28 cellular contexts compared by ENCODE assay signal in genomic region chr20:60006261-60006660, GRCh38. TPM values are rescaled to one million over a fixed set of nuclear protein-coding genes. Genes with fewer than 3 reads are reported as not detected.
"Had no signal": no experiment of that assay in that cellular context is flagged by ENCODE, and none has a peak within 500 bp of the region (broad histone marks: within the 10 kb centered on the region; RNA-seq: fewer than 3 reads in every experiment).

No MANE protein-coding gene starts in this region.

- H3K27me3 Mint-ChIP-seq: activated B cell treated with CpG ODN at 0.5 μM for 24 hours; activated naive CD8-positive, alpha-beta T cell; T-helper 17 cell had no signal

- H3K27ac Mint-ChIP-seq: activated B cell treated with CpG ODN at 0.5 μM for 24 hours; activated CD8-positive, alpha-beta T cell treated with anti-CD3 and anti-CD28 coated beads for 36 hours; activated naive CD4-positive, alpha-beta T cell treated with anti-CD3 and anti-CD28 coated beads for 36 hours; activated naive CD8-positive, alpha-beta T cell; activated T-helper 1 cell treated with anti-CD3 and anti-CD28 coated beads, Interleukin-12 subunit alpha, Interleukin-12 subunit beta, Interleukin-2, Interleukin-4 antibody, amounts not matched to agents 30 ng/mL and 10 ng/mL and 1 ng/mL, durations not matched to agents 14 hours and 24 hours and 36 hours; activated T-helper 2 cell treated with anti-CD3 and anti-CD28 coated beads, Interferon-gamma antibody, Interleukin-2, Interleukin-4, amounts not matched to agents 10 μg/mL and 5 μg/mL and 100 μg/mL, durations not matched to agents 14 hours and 24 hours and 36 hours; T-helper 17 cell; T-helper 2 cell treated with Interferon-gamma antibody and Interleukin-4, amounts not matched to agents 5 μg/mL and 100 μg/mL, for 36 hours had no signal

- H3K4me1 Mint-ChIP-seq: activated B cell treated with CpG ODN at 0.5 μM for 24 hours had no signal

- H3K9me3 Mint-ChIP-seq: activated B cell treated with CpG ODN at 0.5 μM for 24 hours; activated CD8-positive, alpha-beta T cell treated with anti-CD3 and anti-CD28 coated beads for 36 hours; activated naive CD4-positive, alpha-beta T cell treated with anti-CD3 and anti-CD28 coated beads for 36 hours; activated T-helper 1 cell treated with anti-CD3 and anti-CD28 coated beads, Interleukin-12 subunit alpha, Interleukin-12 subunit beta, Interleukin-2, Interleukin-4 antibody, amounts not matched to agents 30 ng/mL and 10 ng/mL and 1 ng/mL, durations not matched to agents 14 hours and 24 hours and 36 hours; activated T-helper 2 cell treated with anti-CD3 and anti-CD28 coated beads, Interferon-gamma antibody, Interleukin-2, Interleukin-4, amounts not matched to agents 10 μg/mL and 5 μg/mL and 100 μg/mL, durations not matched to agents 14 hours and 24 hours and 36 hours; T-helper 2 cell treated with Interferon-gamma antibody and Interleukin-4, amounts not matched to agents 5 μg/mL and 100 μg/mL, for 36 hours had no signal

- ATAC-seq: activated CD4-positive, CD25-positive, alpha-beta regulatory T cell treated with anti-CD3 and anti-CD28 coated beads, Interleukin-2, amount 50 U/mL, for 24 hours; activated CD8-positive, alpha-beta T cell treated with anti-CD3 and anti-CD28 coated beads for 36 hours; T-helper 17 cell had no signal

- DNase-seq: activated B cell treated with CpG ODN at 0.5 μM for 24 hours; activated CD4-positive, alpha-beta T cell treated with anti-CD3 and anti-CD28 coated beads for 48 hours; activated CD4-positive, alpha-beta T cell treated with anti-CD3 and anti-CD28 coated beads, Interleukin-2, amount 50 U/mL, for 1 hour; activated CD4-positive, alpha-beta T cell treated with anti-CD3 and anti-CD28 coated beads, Interleukin-2, amount 50 U/mL, for 48 hours; activated CD8-positive, alpha-beta memory T cell treated with anti-CD3 and anti-CD28 coated beads for 24 hours; activated CD8-positive, alpha-beta T cell treated with anti-CD3 and anti-CD28 coated beads for 36 hours; activated effector memory CD4-positive, alpha-beta T cell treated with anti-CD3 and anti-CD28 coated beads, Interleukin-2, amount 50 U/mL, for 16 hours; activated naive CD4-positive, alpha-beta T cell treated with anti-CD3 and anti-CD28 coated beads for 36 hours; activated T-cell treated with anti-CD3 and anti-CD28 coated beads, Interleukin-2, amount 50 U/mL, for 1 hour; activated T-cell treated with anti-CD3 and anti-CD28 coated beads, Interleukin-2, amount 50 U/mL, for 48 hours; amniotic stem cell; anterior cingulate cortex; brain microvascular endothelial cell; caudate nucleus; cortex of kidney; effector CD8-positive, alpha-beta T cell; foreskin fibroblast; T-helper 1 cell; T-helper 17 cell; T1000; WERI-Rb-1 had no signal

- H3K4me3 Mint-ChIP-seq: activated B cell treated with CpG ODN at 0.5 μM for 24 hours; activated CD8-positive, alpha-beta T cell treated with anti-CD3 and anti-CD28 coated beads for 36 hours; activated naive CD4-positive, alpha-beta T cell treated with anti-CD3 and anti-CD28 coated beads for 36 hours; activated naive CD8-positive, alpha-beta T cell; activated T-helper 1 cell treated with anti-CD3 and anti-CD28 coated beads, Interleukin-12 subunit alpha, Interleukin-12 subunit beta, Interleukin-2, Interleukin-4 antibody, amounts not matched to agents 30 ng/mL and 10 ng/mL and 1 ng/mL, durations not matched to agents 14 hours and 24 hours and 36 hours; T-helper 17 cell; T-helper 2 cell treated with Interferon-gamma antibody and Interleukin-4, amounts not matched to agents 5 μg/mL and 100 μg/mL, for 36 hours had no signal

RNA-seq across cellular contexts. Expression of gene CDH26, which starts 48.0 kb away (rescaled TPM):
- total RNA-seq: chondrocyte, endothelial cell of umbilical vein had no signal
